Comparison of ENCODE assay signal across 1 cellular context in the genomic region with DNA sequence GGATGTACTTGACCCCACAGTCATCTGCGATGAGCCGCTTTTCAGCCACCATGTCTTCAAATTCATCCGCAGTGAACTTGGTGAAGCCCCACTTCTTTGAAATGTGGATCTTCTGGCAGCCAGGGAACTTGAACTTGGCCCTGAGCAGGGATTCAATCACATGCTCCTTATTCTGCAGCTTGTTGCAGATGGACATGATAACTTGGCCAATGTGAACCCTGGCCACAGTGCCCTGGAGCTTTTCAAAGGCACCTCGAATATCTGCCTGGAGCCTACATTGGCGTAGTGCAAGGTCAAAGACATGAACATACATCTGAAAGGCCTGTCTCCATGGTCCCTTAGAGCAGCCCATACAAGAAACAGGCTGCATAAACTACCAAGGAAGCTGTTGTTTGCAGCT.
TF ChIP-seq lines count a peak whose summit lies in the region.

No MANE protein-coding gene starts in this region.

TF ChIP-seq in endothelial cell of umbilical vein, 7 proteins besides CTCF, POLR2A, EP300 and RAD21:
- TF ChIP-seq, protein P1, sequence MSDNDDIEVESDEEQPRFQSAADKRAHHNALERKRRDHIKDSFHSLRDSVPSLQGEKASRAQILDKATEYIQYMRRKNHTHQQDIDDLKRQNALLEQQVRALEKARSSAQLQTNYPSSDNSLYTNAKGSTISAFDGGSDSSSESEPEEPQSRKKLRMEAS (IDR thresholded peaks at IDR 0.05; ENCODE audit: insufficient read depth, insufficient read length), result no peak
- no peak for TF ChIP-seq JUN (IDR thresholded peaks at IDR 0.05; ENCODE audit: borderline replicate concordance, insufficient read depth, insufficient read length, low read depth)
- TF ChIP-seq POLR2AphosphoS5 (IDR thresholded peaks at IDR 0.05; ENCODE audit: insufficient read depth, low read depth, low read length), result no peak
- no peak for TF ChIP-seq GATA2 (IDR thresholded peaks at IDR 0.05; ENCODE audit: insufficient read depth, insufficient read length, low read depth, low read length)
